In the genomic region with DNA sequence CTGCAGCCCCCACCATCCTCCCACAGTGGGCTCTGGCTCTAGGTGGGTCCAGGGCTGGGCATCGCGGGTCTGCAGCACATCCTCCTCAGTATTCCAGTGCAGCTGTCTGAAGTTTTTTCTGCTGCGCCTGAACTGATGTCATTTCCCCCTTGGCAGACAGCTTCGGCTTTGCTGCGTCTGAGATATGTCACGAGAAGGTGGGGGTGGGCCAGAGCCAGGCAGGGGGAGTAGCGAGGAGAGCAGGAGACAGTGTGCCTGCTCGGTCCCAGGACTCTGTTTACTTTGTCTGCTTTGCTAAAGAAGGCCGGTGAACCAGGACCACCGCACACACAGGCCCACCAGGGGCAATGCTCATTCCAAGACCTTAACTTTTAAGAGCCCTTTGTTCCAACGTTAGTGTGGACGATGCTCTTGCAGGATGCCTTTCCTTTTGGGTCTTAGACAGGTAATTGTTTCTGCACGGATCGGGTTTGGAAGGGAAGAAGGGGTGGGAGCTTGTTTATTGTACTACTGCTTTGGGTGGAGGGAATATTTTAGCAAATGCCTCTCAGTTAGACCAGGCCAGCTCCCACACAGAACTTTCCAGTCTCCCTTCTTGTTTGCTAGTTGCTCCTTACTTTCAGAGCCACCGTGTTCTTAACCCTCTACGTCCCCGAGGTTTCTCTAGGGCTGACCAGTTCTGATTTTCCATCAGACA, we compare ENCODE assay signal across 8 cellular contexts.
DNase-seq lines count a peak whose midpoint lies in the region; ATAC-seq and TF ChIP-seq lines count a peak whose summit lies in the region.

No MANE protein-coding gene starts in this region.

- H3K4me3 ChIP-seq in astrocyte of the spinal cord (ENCODE audit: low read depth, low read length) (peak overlapping the region; percentile 54), iPS-18c (ENCODE audit: insufficient read depth, low read depth, low read length) (0 out of 2 replicates have a peak overlapping the region, but pooled peaks have one; percentile 6)

- DNase-seq in stimulated activated CD4-positive, alpha-beta T cell treated with anti-CD3 and anti-CD28 coated beads, Interleukin-12 subunit alpha, Interleukin-12 subunit beta, amount 100 ng/mL, for 4 hours, result peak; percentile 8
- no peak for DNase-seq in stimulated activated CD4-positive, alpha-beta T cell treated with anti-CD3 and anti-CD28 coated beads, Interleukin-4, amount 100 ng/mL, for 24 hours
- peak; percentile 95 for DNase-seq in astrocyte of the spinal cord (ENCODE audit: low read depth, low spot score)
- DNase-seq in retina, result peak; percentile 68
- DNase-seq in COLO668 (lab: John Stamatoyannopoulos, UW; ENCODE audit: unreplicated experiment), result no peak
- DNase-seq in NCI-H345 treated with DMSO at 0.1 percent for 48 hours (lab: John Stamatoyannopoulos, UW; ENCODE audit: unreplicated experiment), result no peak

- TF ChIP-seq CTCF in astrocyte of the spinal cord (IDR thresholded peaks at IDR 0.05; ENCODE audit: low read depth, low read length), result no peak

- H3K9me3 ChIP-seq in iPS-18c (ENCODE audit: control insufficient read depth, insufficient read depth, low read length), result no peaks in the 10 kb centered on the region

- no peak for ATAC-seq in HG03520 (IDR thresholded peaks at IDR 0.05; ENCODE audit: unreplicated experiment)

- in situ Hi-C loops in astrocyte of the spinal cord (cut with HindIII; ENCODE audit: low sequenced_read_pairs), result no loop called here

Comparison
In these comparisons a context has a peak if more than half of its experiments do, and no peak if none do; other contexts are left out.
1. DNase-seq: peak in stimulated activated CD4-positive, alpha-beta T cell treated with anti-CD3 and anti-CD28 coated beads, Interleukin-12 subunit alpha, Interleukin-12 subunit beta, amount 100 ng/mL, for 4 hours (single experiment), astrocyte of the spinal cord (single experiment) and retina (single experiment); none in stimulated activated CD4-positive, alpha-beta T cell treated with anti-CD3 and anti-CD28 coated beads, Interleukin-4, amount 100 ng/mL, for 24 hours (single experiment), COLO668 (single experiment) and NCI-H345 treated with DMSO at 0.1 percent for 48 hours (single experiment).